ENCODE assay signal across 1 cellular context in the genomic region with DNA sequence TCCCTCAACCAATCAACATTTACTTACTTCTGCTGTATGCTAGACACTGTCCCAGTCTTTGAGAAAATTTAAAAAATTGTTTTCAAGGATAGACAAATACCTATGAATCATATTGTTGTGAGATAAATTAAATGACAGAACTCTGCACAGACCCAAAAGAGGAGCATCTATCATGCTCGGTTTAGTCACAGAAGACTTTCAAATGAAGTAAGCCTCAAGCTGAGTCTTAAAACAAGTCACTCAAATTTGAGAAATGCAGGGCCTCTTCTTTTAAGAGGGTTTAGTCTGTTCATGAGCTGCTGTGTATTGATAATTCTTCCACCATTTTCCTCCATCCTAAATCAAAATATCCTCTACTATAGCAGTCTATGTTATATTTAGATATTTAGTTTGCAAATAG.
TF ChIP-seq lines count a peak whose summit lies in the region.

No MANE protein-coding gene starts in this region.

TF ChIP-seq in GM12878, 131 proteins besides CTCF, POLR2A, EP300 and RAD21:
- no peak for TF ChIP-seq BMI1 (IDR thresholded peaks at IDR 0.05; ENCODE audit: borderline replicate concordance)
- TF ChIP-seq SIN3A (IDR thresholded peaks at IDR 0.05; ENCODE audit: low read depth, low read length) = no peak
